9 cellular contexts compared by ENCODE assay signal in the genomic region with DNA sequence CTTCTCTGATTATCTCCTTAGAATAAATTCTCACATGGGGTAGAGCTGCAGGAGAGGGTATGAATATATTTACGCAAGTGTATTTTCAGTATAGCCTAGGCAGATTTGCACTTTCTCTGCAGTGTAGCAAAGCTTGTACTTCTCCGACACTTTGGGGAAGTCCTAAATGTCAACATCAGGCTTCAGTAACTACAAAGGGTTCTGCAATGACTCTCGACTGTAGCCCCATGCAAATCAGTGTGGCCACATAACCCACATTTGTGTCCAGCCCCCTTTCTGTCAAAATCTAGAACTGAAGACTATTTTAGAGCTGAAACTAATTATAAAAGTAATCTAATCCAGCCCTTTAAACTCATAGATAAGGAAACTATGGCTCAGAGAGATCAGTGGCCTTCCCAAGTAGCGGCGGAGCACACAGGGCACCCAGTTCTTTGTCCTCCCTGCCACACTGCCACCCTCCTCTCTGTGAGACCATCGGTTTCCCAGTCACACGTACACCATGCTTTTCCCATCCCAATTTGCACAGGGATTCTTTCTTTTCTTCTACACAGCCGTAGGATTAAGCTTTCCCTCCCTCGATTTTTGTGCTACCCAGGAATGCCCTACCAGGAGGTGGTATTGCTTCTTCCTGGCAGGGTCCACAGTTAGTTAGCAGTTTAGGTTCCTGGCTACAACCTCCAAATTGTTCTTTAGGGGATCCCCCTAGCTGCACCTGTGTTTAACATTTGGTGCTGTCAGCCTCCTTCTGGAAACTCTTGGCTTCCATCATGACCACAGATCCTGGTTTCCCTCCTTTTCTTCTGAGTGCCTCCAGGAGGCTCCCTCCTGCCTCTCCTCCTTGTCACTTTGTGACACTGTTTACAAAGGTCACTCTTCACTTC. TPM values are rescaled to one million over a fixed set of nuclear protein-coding genes. Genes with fewer than 3 reads are reported as not detected.
DNase-seq lines count a peak whose midpoint lies in the region; ATAC-seq and TF ChIP-seq lines count a peak whose summit lies in the region.
"Had no signal": no experiment of that assay in that cellular context is flagged by ENCODE, and none has a peak within 500 bp of the region (broad histone marks: within the 10 kb centered on the region; RNA-seq: fewer than 3 reads in every experiment).

No MANE protein-coding gene starts in this region.

- no peak overlapping the region for H3K4me3 Mint-ChIP-seq in activated naive CD8-positive, alpha-beta T cell treated with anti-CD3 and anti-CD28 coated beads, Interleukin-2, amount 50 U/mL, for 24 hours
- H3K4me3 Mint-ChIP-seq in Calu3 (ENCODE audit: low read depth, unreplicated experiment), result no peak overlapping the region

- TF ChIP-seq CTCF in GM10266 (IDR thresholded peaks at IDR 0.05; ENCODE audit: control insufficient read depth, insufficient read depth, low read depth, missing control alignments) (no peak), Calu3 (IDR thresholded peaks at IDR 0.05; ENCODE audit: unreplicated experiment) (no peak)

- peaks cover 18% of the 10 kb centered on the region for H3K27me3 Mint-ChIP-seq in activated naive CD8-positive, alpha-beta T cell treated with anti-CD3 and anti-CD28 coated beads, Interleukin-2, amount 50 U/mL, for 24 hours
- H3K27me3 Mint-ChIP-seq in Calu3 (ENCODE audit: unreplicated experiment), result peaks cover 26% of the 10 kb centered on the region

- H3K36me3 Mint-ChIP-seq in activated naive CD8-positive, alpha-beta T cell treated with anti-CD3 and anti-CD28 coated beads, Interleukin-2, amount 50 U/mL, for 24 hours (ENCODE audit: low read depth), result peaks cover 3% of the 10 kb centered on the region
- no peaks in the 10 kb centered on the region for H3K36me3 Mint-ChIP-seq in Calu3 (ENCODE audit: insufficient read depth, unreplicated experiment)

- peaks cover 4% of the 10 kb centered on the region for H3K9me3 Mint-ChIP-seq in activated naive CD8-positive, alpha-beta T cell treated with anti-CD3 and anti-CD28 coated beads, Interleukin-2, amount 50 U/mL, for 24 hours
- H3K9me3 Mint-ChIP-seq in Calu3 (ENCODE audit: low read depth, unreplicated experiment), result no peaks in the 10 kb centered on the region

- CTCF ChIA-PET in Calu3 (lab: Charles Lee), result interaction anchor here (0.5 to 1.2 kb wide), 2 partner anchors 41 to 1415 kb away, joined by 3 to 4 read pairs; no protein-coding TSS in a partner anchor

- peaks cover 25% of the 10 kb centered on the region for H3K4me1 Mint-ChIP-seq in activated naive CD8-positive, alpha-beta T cell treated with anti-CD3 and anti-CD28 coated beads, Interleukin-2, amount 50 U/mL, for 24 hours
- H3K4me1 Mint-ChIP-seq in Calu3 (ENCODE audit: low read depth, unreplicated experiment), result no peaks in the 10 kb centered on the region

- ATAC-seq in GM19397 (IDR thresholded peaks at IDR 0.05; ENCODE audit: unreplicated experiment) (peak; percentile 99), HG03097 (IDR thresholded peaks at IDR 0.05; ENCODE audit: low FRiP score, unreplicated experiment) (peak; percentile 99)
- ATAC-seq in activated naive CD8-positive, alpha-beta T cell treated with anti-CD3 and anti-CD28 coated beads, Interleukin-2, amount 50 U/mL, for 24 hours, result peak; percentile 94

- intact Hi-C loops in posterior vena cava (cut with DNase I), result no loop called here
- intact Hi-C loops in Calu3 (cut with micrococcal nuclease; ENCODE audit: unreplicated experiment), result no loop called here

- DNase-seq in GM10266 (ENCODE audit: extremely low spot score) (peak; percentile 75), posterior vena cava (ENCODE audit: low spot score) (no peak), Calu3 (no peak)
- DNase-seq in activated naive CD8-positive, alpha-beta T cell treated with anti-CD3 and anti-CD28 coated beads, Interleukin-2, amount 50 U/mL, for 24 hours, result no peak
- DNase-seq in activated CD4-positive, alpha-beta T cell treated with anti-CD3 and anti-CD28 coated beads, Interleukin-2, amount 50 U/mL, for 1 hour, result no peak
- no peak for DNase-seq in activated CD4-positive, alpha-beta T cell treated with anti-CD3 and anti-CD28 coated beads, Interleukin-2, amount 50 U/mL, for 4 hours
- DNase-seq: small intestine had no signal

- no TSS peak for BruUV-seq in Calu3 (replicated peaks; lab: Mats Ljungman, UMichigan)

- no peak overlapping the region for H3K27ac Mint-ChIP-seq in activated naive CD8-positive, alpha-beta T cell treated with anti-CD3 and anti-CD28 coated beads, Interleukin-2, amount 50 U/mL, for 24 hours
- H3K27ac Mint-ChIP-seq in Calu3 (ENCODE audit: unreplicated experiment), result no peak overlapping the region

RNA-seq across cellular contexts. Expression of a gene that starts 22.9 kb away (rescaled TPM):
- 100 to 1,000 TPM in 1 of 2 donors, 10 to 100 TPM in 1; 81.5 to 102 TPM for total RNA-seq in posterior vena cava
- 12.7 and 13.2 TPM in 2 replicates for total RNA-seq in Calu3 (2022)

RNA-seq across cellular contexts. Expression of a gene that starts 41.7 kb away (rescaled TPM):
- not detected for total RNA-seq in posterior vena cava
- not detected in 2 replicates for total RNA-seq in Calu3 (2022)
